ENCODE assay signal across 1 cellular context in the genomic region with DNA sequence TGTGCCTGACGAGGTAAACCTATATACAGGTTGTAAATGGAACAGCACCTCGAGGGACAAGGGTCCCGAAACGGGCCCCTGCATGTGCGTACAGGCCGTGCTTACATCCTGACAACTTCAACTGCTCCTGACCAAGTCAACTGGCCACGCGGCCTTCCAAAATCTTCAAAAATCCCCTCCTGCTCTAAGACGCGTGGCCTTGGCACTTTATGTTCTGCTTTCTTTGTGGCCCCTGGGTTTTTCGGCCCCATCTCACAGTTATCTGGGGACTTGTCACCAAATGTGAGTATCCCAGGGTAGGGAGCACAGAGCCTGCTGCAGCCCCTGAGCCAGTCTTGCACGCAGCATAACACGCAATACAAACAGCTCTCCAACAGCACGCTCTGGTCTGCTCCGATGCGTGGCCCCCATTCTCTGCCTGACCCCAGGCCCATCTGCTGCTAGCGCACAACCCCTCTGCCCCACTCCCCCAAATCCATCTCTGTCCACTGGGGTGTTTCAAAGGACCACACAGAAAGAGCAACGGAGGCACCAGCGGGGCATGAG.
TF ChIP-seq lines count a peak whose summit lies in the region.

No MANE protein-coding gene starts in this region.

TF ChIP-seq in HCT116, 20 proteins besides CTCF, POLR2A, EP300 and RAD21 (continued from another document):
- TF ChIP-seq, protein P1, sequence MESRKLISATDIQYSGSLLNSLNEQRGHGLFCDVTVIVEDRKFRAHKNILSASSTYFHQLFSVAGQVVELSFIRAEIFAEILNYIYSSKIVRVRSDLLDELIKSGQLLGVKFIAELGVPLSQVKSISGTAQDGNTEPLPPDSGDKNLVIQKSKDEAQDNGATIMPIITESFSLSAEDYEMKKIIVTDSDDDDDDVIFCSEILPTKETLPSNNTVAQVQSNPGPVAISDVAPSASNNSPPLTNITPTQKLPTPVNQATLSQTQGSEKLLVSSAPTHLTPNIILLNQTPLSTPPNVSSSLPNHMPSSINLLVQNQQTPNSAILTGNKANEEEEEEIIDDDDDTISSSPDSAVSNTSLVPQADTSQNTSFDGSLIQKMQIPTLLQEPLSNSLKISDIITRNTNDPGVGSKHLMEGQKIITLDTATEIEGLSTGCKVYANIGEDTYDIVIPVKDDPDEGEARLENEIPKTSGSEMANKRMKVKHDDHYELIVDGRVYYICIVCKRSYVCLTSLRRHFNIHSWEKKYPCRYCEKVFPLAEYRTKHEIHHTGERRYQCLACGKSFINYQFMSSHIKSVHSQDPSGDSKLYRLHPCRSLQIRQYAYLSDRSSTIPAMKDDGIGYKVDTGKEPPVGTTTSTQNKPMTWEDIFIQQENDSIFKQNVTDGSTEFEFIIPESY (IDR thresholded peaks at IDR 0.05; ENCODE audit: extremely low read depth, insufficient replicate concordance, low read length), result no peak
- TF ChIP-seq ZNF274 (IDR thresholded peaks at IDR 0.05; ENCODE audit: low read depth, low read length), result no peak
TF ChIP-seq in HCT116: peak in this region for 0.
